15 cellular contexts compared by ENCODE assay signal in genomic region chr1:7533006-7533405, GRCh38.
DNase-seq lines count a peak whose midpoint lies in the region; FAIRE-seq and TF ChIP-seq lines count a peak whose summit lies in the region.
"Had no signal": no experiment of that assay in that cellular context is flagged by ENCODE, and none has a peak within 500 bp of the region (broad histone marks: within the 10 kb centered on the region; RNA-seq: fewer than 3 reads in every experiment).

No MANE protein-coding gene starts in this region.

- peaks cover 31% of the 10 kb centered on the region for H3K4me1 ChIP-seq in mesenchymal stem cell (ENCODE audit: control insufficient read depth, insufficient read depth, low read depth, low read length)
- peaks cover 0 to 30% (median 14%) of the 10 kb centered on the region in 6 donors for H3K4me1 ChIP-seq in spleen
- peaks cover 0 to 10% (median 4%) of the 10 kb centered on the region in 4 donors for H3K4me1 ChIP-seq in stomach

- 0 out of 2 replicates have a peak, but pooled peaks have one; percentile 9 for TF ChIP-seq CTCF in WERI-Rb-1 (IDR thresholded peaks at IDR 0.05; ENCODE audit: low read depth, low read length)
- TF ChIP-seq CTCF in spleen (IDR thresholded peaks at IDR 0.05 in 8 of 11, conservative IDR thresholded peaks at IDR 0.05 in 3 of 11): no peak
- TF ChIP-seq CTCF in stomach (IDR thresholded peaks at IDR 0.05): no peak

- H2BK5ac ChIP-seq in mesenchymal stem cell (ENCODE audit: low read depth, low read length, poor library complexity, severe bottlenecking): no peak overlapping the region

- H4K8ac ChIP-seq in mesenchymal stem cell (ENCODE audit: low read length): no peak overlapping the region

- H3K27ac ChIP-seq in WERI-Rb-1 (no peak overlapping the region), mesenchymal stem cell (ENCODE audit: low read length, poor library complexity, severe bottlenecking) (no peak overlapping the region), spleen (no peak overlapping the region), stomach (no peak overlapping the region)
- H3K27ac ChIP-seq: BLaER1 had no signal

- no peak overlapping the region for H3K9ac ChIP-seq in mesenchymal stem cell (ENCODE audit: low read length)
- H3K9ac ChIP-seq: BLaER1 had no signal

- peak overlapping the region in 1 of 2 experiments; percentile 56 for H3K14ac ChIP-seq in mesenchymal stem cell (ENCODE audit: low read length in 2 of 2)

- H2AFZ ChIP-seq in mesenchymal stem cell (ENCODE audit: low read depth, low read length): no peak overlapping the region

- no peak overlapping the region for H3K4ac ChIP-seq in mesenchymal stem cell (ENCODE audit: low read depth in 1 of 2, low read length in 2 of 2)

- FAIRE-seq in GM12892 (lab: Jason Lieb, UNC): no peak

- WGBS in mesenchymal stem cell: 82% methylated on average over 10 of the region's 10 CpGs
- WGBS in spleen, 5 donors: 83 to 93% (median 90%) methylated on average over 7 to 10 of the region's 10 CpGs
- WGBS in stomach, 5 donors: 77 to 86% (median 85%) methylated on average over 6 to 10 of the region's 10 CpGs

- no peak overlapping the region for H2AK5ac ChIP-seq in mesenchymal stem cell (ENCODE audit: low read length, severe bottlenecking)

- TF ChIP-seq POLR2A in spleen (IDR thresholded peaks at IDR 0.05): no peak
- no peak for TF ChIP-seq POLR2A in stomach (IDR thresholded peaks at IDR 0.05)
- TF ChIP-seq POLR2A in GM12892 (IDR thresholded peaks at IDR 0.05; ENCODE audit: low read depth, low read length): no peak

- H3K27me3 ChIP-seq in WERI-Rb-1 (ENCODE audit: insufficient read depth, low read depth, severe bottlenecking) (no peaks in the 10 kb centered on the region), mesenchymal stem cell (ENCODE audit: control insufficient read depth in 1 of 2, insufficient read depth in 1 of 2, low read length in 2 of 2) (peaks cover 0 to 51% of the 10 kb centered on the region in 2 experiments), spleen (replicated peaks in 1 of 7) (peaks cover 0 to 44% (median 0%) of the 10 kb centered on the region in 7 donors), stomach (peaks cover 0 to 44% (median 16%) of the 10 kb centered on the region in 3 donors)
- H3K27me3 ChIP-seq: BLaER1 had no signal

- H4K91ac ChIP-seq in mesenchymal stem cell (ENCODE audit: low read length): peak overlapping the region; percentile 25

- H3K9me3 ChIP-seq in WERI-Rb-1 (ENCODE audit: severe bottlenecking) (no peaks in the 10 kb centered on the region), mesenchymal stem cell (ENCODE audit: control insufficient read depth, low read length) (peaks cover 3% of the 10 kb centered on the region), spleen (no peaks in the 10 kb centered on the region), stomach (no peaks in the 10 kb centered on the region)
- H3K9me3 ChIP-seq: BLaER1, HAP-1 had no signal

- peak overlapping the region in 1 of 2 experiments; percentile 45 for H2BK12ac ChIP-seq in mesenchymal stem cell (ENCODE audit: low read length in 2 of 2)

- no peak overlapping the region for H3K23ac ChIP-seq in mesenchymal stem cell (ENCODE audit: low read length in 2 of 2)

- H3K4me2 ChIP-seq in mesenchymal stem cell (ENCODE audit: low read length, poor library complexity, severe bottlenecking): no peak overlapping the region
- H3K4me2 ChIP-seq: BLaER1 had no signal

- TF ChIP-seq EP300 in stomach (IDR thresholded peaks at IDR 0.05): no peak

- no peaks in the 10 kb centered on the region for H3K36me3 ChIP-seq in WERI-Rb-1
- H3K36me3 ChIP-seq in mesenchymal stem cell (ENCODE audit: control insufficient read depth in 1 of 2, insufficient read depth in 2 of 2, low read depth in 1 of 2, low read length in 2 of 2): no peaks in the 10 kb centered on the region
- H3K36me3 ChIP-seq in spleen: no peaks in the 10 kb centered on the region
- no peaks in the 10 kb centered on the region for H3K36me3 ChIP-seq in stomach
- H3K36me3 ChIP-seq: BLaER1, HAP-1 had no signal

- no peak overlapping the region for H3K18ac ChIP-seq in mesenchymal stem cell (ENCODE audit: low read depth in 1 of 2, low read length in 2 of 2)

- DNase-seq in activated effector memory CD4-positive, alpha-beta T cell treated with anti-CD3 and anti-CD28 coated beads, Interleukin-2, amount 50 U/mL, for 16 hours: peak; percentile 58
- DNase-seq in activated effector memory CD4-positive, alpha-beta T cell treated with Interleukin-2 at 50 U/mL for 16 hours: no peak
- no peak for DNase-seq in WERI-Rb-1
- DNase-seq in mesenchymal stem cell: no peak
- DNase-seq in spleen: peak; percentile 64
- no peak for DNase-seq in stomach
- DNase-seq in GM12892 (ENCODE audit: insufficient read length): no peak
- DNase-seq: 8988T; CD4-positive, alpha-beta memory T cell; DMS153; DMS79; GDM1; IMR-90 had no signal

- H3K79me1 ChIP-seq in mesenchymal stem cell (replicated peaks; ENCODE audit: low read length, poor library complexity, severe bottlenecking): no peaks in the 10 kb centered on the region

- H2BK120ac ChIP-seq in mesenchymal stem cell (ENCODE audit: low read depth, low read length): no peak overlapping the region

- no peak overlapping the region for H3K4me3 ChIP-seq in WERI-Rb-1 (ENCODE audit: low read depth, low read length)
- H3K4me3 ChIP-seq in mesenchymal stem cell (ENCODE audit: insufficient read depth in 1 of 2, low read depth in 1 of 2, low read length in 2 of 2): no peak overlapping the region
- no peak overlapping the region for H3K4me3 ChIP-seq in spleen
- no peak overlapping the region for H3K4me3 ChIP-seq in stomach
- H3K4me3 ChIP-seq: BLaER1, HAP-1 had no signal

- H2BK15ac ChIP-seq in mesenchymal stem cell (ENCODE audit: low read depth, poor library complexity, severe bottlenecking): peak overlapping the region; percentile 86

- intact Hi-C loops in spleen (cut with DNase I; ENCODE audit: low total_unique reads) (no loop called here), stomach (cut with DNase I; ENCODE audit: low total_unique reads) (no loop called here)

Comparison
In these comparisons a context has a peak if more than half of its experiments do, and no peak if none do; other contexts are left out.
1. DNase-seq: peak in activated effector memory CD4-positive, alpha-beta T cell treated with anti-CD3 and anti-CD28 coated beads, Interleukin-2, amount 50 U/mL, for 16 hours (single experiment) and spleen (single experiment); none in activated effector memory CD4-positive, alpha-beta T cell treated with Interleukin-2 at 50 U/mL for 16 hours (single experiment), WERI-Rb-1 (single experiment), mesenchymal stem cell (single experiment), stomach (single experiment) and GM12892 (single experiment).